1 cellular context compared by ENCODE assay signal in the genomic region with DNA sequence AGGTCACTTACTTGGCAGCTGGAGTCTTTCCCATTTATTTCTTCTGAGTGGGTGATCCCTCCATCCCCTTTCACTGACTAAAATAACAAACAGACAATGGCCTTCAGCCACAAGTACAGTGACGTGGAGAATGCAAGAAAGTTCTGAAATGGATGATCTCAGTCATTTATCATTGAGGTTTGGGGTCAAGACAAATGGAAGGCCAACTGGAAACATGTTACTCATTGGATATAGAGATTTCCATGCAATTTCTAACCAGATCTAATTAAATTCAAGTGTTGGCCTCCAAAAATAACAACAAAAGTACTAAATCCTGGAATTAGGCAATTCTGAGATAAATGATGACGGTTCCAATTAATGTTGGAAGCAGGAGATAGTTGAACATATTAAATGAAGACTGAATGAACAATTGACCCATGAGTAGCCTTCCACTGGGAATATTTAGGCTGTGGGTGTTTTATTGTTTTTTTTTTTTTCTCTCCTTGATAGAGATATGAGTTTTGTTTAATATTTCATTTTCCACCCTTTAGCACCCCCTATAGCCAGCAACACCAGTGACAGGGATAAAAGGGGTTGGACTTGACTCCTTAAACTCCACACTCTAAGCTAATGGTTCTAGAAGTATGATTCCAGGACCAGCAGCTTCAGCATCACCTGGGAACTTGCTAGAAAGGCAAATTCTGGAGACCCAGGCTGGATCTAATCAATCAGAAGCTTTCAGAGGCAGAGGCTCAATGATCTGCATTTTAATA.
TF ChIP-seq lines count a peak whose summit lies in the region.

No MANE protein-coding gene starts in this region.

TF ChIP-seq in GM23338, 12 proteins besides CTCF, POLR2A, EP300 and RAD21 (continued from another document):
- TF ChIP-seq ZNF462 (CRISPR knock-in tag; IDR thresholded peaks at IDR 0.05): no peak
TF ChIP-seq in GM23338: peak in this region for 0.
